In genomic region chr6:158046201-158047119, GRCh38 we compare ENCODE assay signal across 1 cellular context.
TF ChIP-seq lines count a peak whose summit lies in the region.

No MANE protein-coding gene starts in this region.

TF ChIP-seq in HCT116, 20 proteins besides CTCF, POLR2A, EP300 and RAD21 (continued from another document):
- TF ChIP-seq REST (IDR thresholded peaks at IDR 0.05; ENCODE audit: low read depth), result no peak
- no peak for TF ChIP-seq ELF1 (IDR thresholded peaks at IDR 0.05; ENCODE audit: borderline replicate concordance, low read depth)
- no peak for TF ChIP-seq POLR2AphosphoS5 (IDR thresholded peaks at IDR 0.05; ENCODE audit: low read depth, low read length)
- no peak for TF ChIP-seq TCF7L2 (IDR thresholded peaks at IDR 0.05; ENCODE audit: borderline replicate concordance, extremely low read depth, insufficient read depth, insufficient read length)
